18 cellular contexts compared by ENCODE assay signal in genomic region chr13:113803409-113804016, GRCh38.
"Had no signal": no experiment of that assay in that cellular context is flagged by ENCODE, and none has a peak within 500 bp of the region (broad histone marks: within the 10 kb centered on the region; RNA-seq: fewer than 3 reads in every experiment).

No MANE protein-coding gene starts in this region.

- H3K36me3 ChIP-seq: uterus had no signal

- H3K9me3 Mint-ChIP-seq: neural crest cell; stimulated activated naive CD8-positive, alpha-beta T cell treated with anti-CD3 and anti-CD28 coated beads, Interleukin-15, Interleukin-2, amounts not matched to agents 100 ng/mL and 50 ng/mL, for 24 hours had no signal

- DNase-seq: activated CD4-positive, alpha-beta T cell treated with anti-CD3 and anti-CD28 coated beads for 4 hours; activated CD4-positive, alpha-beta T cell treated with anti-CD3 and anti-CD28 coated beads, Interleukin-2, amount 50 U/mL, for 48 hours; activated CD4-positive, CD25-positive, alpha-beta regulatory T cell; activated CD8-positive, alpha-beta memory T cell treated with anti-CD3 and anti-CD28 coated beads, Interleukin-2, amount 50 U/mL, for 48 hours; activated naive CD4-positive, alpha-beta T cell treated with anti-CD3 and anti-CD28 coated beads for 36 hours; activated T-cell treated with anti-CD3 and anti-CD28 coated beads, Interleukin-2, amount 50 U/mL, for 4 hours; amygdala; effector CD4-positive, alpha-beta T cell; foreskin fibroblast; retina; stimulated activated CD4-positive, alpha-beta T cell treated with anti-CD3 and anti-CD28 coated beads, Interleukin-4, amount 100 ng/mL, for 24 hours; T-helper 17 cell had no signal

- H3K27me3 Mint-ChIP-seq: progenitor cell of endocrine pancreas; stimulated activated naive CD8-positive, alpha-beta T cell treated with anti-CD3 and anti-CD28 coated beads, Interleukin-15, Interleukin-2, amounts not matched to agents 100 ng/mL and 50 ng/mL, for 24 hours; T-helper 17 cell had no signal

- H3K4me1 Mint-ChIP-seq: T-helper 17 cell had no signal

- H3K4me3 ChIP-seq: tibial nerve, uterus had no signal

- H3K4me3 Mint-ChIP-seq: activated naive CD4-positive, alpha-beta T cell treated with anti-CD3 and anti-CD28 coated beads for 36 hours; activated T-cell treated with anti-CD3 and anti-CD28 coated beads, Interleukin-2, amount 50 U/mL, for 4 hours; dendritic cell treated with granulocyte-macrophage colony-stimulating factor and Interleukin-4, amounts not matched to agents 40 ng/mL and 50 ng/mL, for 4 days; neural crest cell; stimulated activated naive CD8-positive, alpha-beta T cell treated with anti-CD3 and anti-CD28 coated beads, Interleukin-15, Interleukin-2, amounts not matched to agents 100 ng/mL and 50 ng/mL, for 24 hours; T-helper 17 cell had no signal

- H3K4me1 ChIP-seq: uterus had no signal

- H3K9me3 ChIP-seq: uterus had no signal

- ATAC-seq: activated T-cell treated with anti-CD3 and anti-CD28 coated beads, Interleukin-2, amount 50 U/mL, for 4 hours; T-helper 17 cell had no signal

- H3K27ac Mint-ChIP-seq: activated naive CD4-positive, alpha-beta T cell treated with anti-CD3 and anti-CD28 coated beads for 36 hours; dendritic cell treated with granulocyte-macrophage colony-stimulating factor and Interleukin-4, amounts not matched to agents 40 ng/mL and 50 ng/mL, for 4 days; progenitor cell of endocrine pancreas; stimulated activated naive CD8-positive, alpha-beta T cell treated with anti-CD3 and anti-CD28 coated beads, Interleukin-15, Interleukin-2, amounts not matched to agents 100 ng/mL and 50 ng/mL, for 24 hours; T-helper 17 cell had no signal
